ENCODE assay signal across 9 cellular contexts in genomic region chr22:39456262-39457046, GRCh38. TPM values are rescaled to one million over a fixed set of nuclear protein-coding genes. Genes with fewer than 3 reads are reported as not detected.
DNase-seq lines count a peak whose midpoint lies in the region; ATAC-seq and TF ChIP-seq lines count a peak whose summit lies in the region.
"Had no signal": no experiment of that assay in that cellular context is flagged by ENCODE, and none has a peak within 500 bp of the region (broad histone marks: within the 10 kb centered on the region; RNA-seq: fewer than 3 reads in every experiment).

Gene MGAT3 (plus strand): TSS chr22:39457012. CDS start chr22:39487348, 30,336 bp downstream.

- intact Hi-C loops in sciatic nerve (cut with DNase I), result no loop called here

- H3K27ac Mint-ChIP-seq in glutamatergic neuron (ENCODE audit: unreplicated experiment), result peak within 1 kb of the TSS; percentile 81

- peak; percentile 31 for ATAC-seq in sciatic nerve
- ATAC-seq in GM19463 (IDR thresholded peaks at IDR 0.05; ENCODE audit: unreplicated experiment), result no peak
- ATAC-seq in GM18502 (IDR thresholded peaks at IDR 0.05; ENCODE audit: poor library complexity, unreplicated experiment), result no peak
- ATAC-seq: mucosa of descending colon had no signal

- 0 out of 2 replicates have a peak within 1 kb of the TSS, but pooled peaks have one; percentile 25 for H3K27ac ChIP-seq in SK-N-MC

- peaks cover 17% of the 10 kb centered on the region for H3K9me3 Mint-ChIP-seq in glutamatergic neuron (ENCODE audit: unreplicated experiment)

- peaks cover 21% of the 10 kb centered on the region for H3K27me3 Mint-ChIP-seq in glutamatergic neuron (ENCODE audit: unreplicated experiment)

- H3K4me1 Mint-ChIP-seq in glutamatergic neuron (ENCODE audit: low read depth, unreplicated experiment), result peaks cover 14% of the 10 kb centered on the region

- DNase-seq in SK-N-MC (ENCODE audit: low read depth, low spot score), result no peak
- DNase-seq in glutamatergic neuron, result no peak
- DNase-seq in sciatic nerve (ENCODE audit: low spot score), result no peak
- no peak for DNase-seq in NK-92 treated with Interleukin-12 subunit alpha and Interleukin-12 subunit beta, amount 100 ng/mL, for 24 hours (lab: John Stamatoyannopoulos, UW)
- DNase-seq in NCI-H2029 (lab: John Stamatoyannopoulos, UW), result no peak
- DNase-seq: mucosa of descending colon had no signal

- H3K4me3 ChIP-seq in GM08714 (ENCODE audit: low read length) (peak within 1 kb of the TSS; percentile 69), SK-N-MC (peak within 1 kb of the TSS; percentile 87)
- H3K4me3 ChIP-seq: mucosa of descending colon had no signal

- H3K9me3 ChIP-seq in SK-N-MC (ENCODE audit: low read depth, low read length), result no peaks in the 10 kb centered on the region
- H3K9me3 ChIP-seq: mucosa of descending colon had no signal

- peak within 1 kb of the TSS; percentile 88 for H3K4me3 Mint-ChIP-seq in glutamatergic neuron (ENCODE audit: unreplicated experiment)

- peak within 1 kb of the TSS; percentile 78 for H3K9ac ChIP-seq in SK-N-MC (ENCODE audit: insufficient read length)

- no peak for TF ChIP-seq CTCF in glutamatergic neuron (IDR thresholded peaks at IDR 0.05; ENCODE audit: partially characterized antibody, unreplicated experiment)

- peaks cover 5% of the 10 kb centered on the region for H3K36me3 Mint-ChIP-seq in glutamatergic neuron (ENCODE audit: unreplicated experiment)

- H3K36me3 ChIP-seq in SK-N-MC (ENCODE audit: insufficient read depth, low read length), result no peaks in the 10 kb centered on the region

RNA-seq across cellular contexts. Expression of gene MGAT3, which starts in this region (rescaled TPM):
- total RNA-seq in glutamatergic neuron (ENCODE audit: unreplicated experiment) (12.8 TPM), sciatic nerve (56.5 TPM)
